37 cellular contexts compared by ENCODE assay signal in genomic region chr19:28061111-28061510, GRCh38.
"Had no signal": no experiment of that assay in that cellular context is flagged by ENCODE, and none has a peak within 500 bp of the region (broad histone marks: within the 10 kb centered on the region; RNA-seq: fewer than 3 reads in every experiment).

No MANE protein-coding gene starts in this region.

- H3K27ac ChIP-seq: adrenal gland, cardiac muscle cell, VCaP had no signal

- FAIRE-seq: astrocyte, bronchial epithelial cell, TTC549 had no signal

- H3K9me3 Mint-ChIP-seq: activated T-cell treated with anti-CD3 and anti-CD28 coated beads, Interleukin-2, amount 50 U/mL, for 4 hours had no signal

- H3K27ac Mint-ChIP-seq: activated B cell treated with CpG ODN at 0.5 μM for 24 hours; activated CD4-positive, alpha-beta memory T cell treated with anti-CD3 and anti-CD28 coated beads for 36 hours; activated CD4-positive, alpha-beta T cell treated with anti-CD3 and anti-CD28 coated beads, Interleukin-2, amount 10 ng/mL, durations not matched to agents 24 days and 14 days; activated CD8-positive, alpha-beta T cell treated with anti-CD3 and anti-CD28 coated beads for 36 hours; activated naive CD4-positive, alpha-beta T cell treated with anti-CD3 and anti-CD28 coated beads for 36 hours; activated naive CD4-positive, alpha-beta T cell treated with anti-CD3 and anti-CD28 coated beads, Interleukin-2, amount 50 U/mL, for 72 hours; activated naive CD8-positive, alpha-beta T cell treated with anti-CD3 and anti-CD28 coated beads for 36 hours; activated T-cell treated with anti-CD3 and anti-CD28 coated beads, Interleukin-2, amount 50 U/mL, for 72 hours; activated T-helper 1 cell treated with anti-CD3 and anti-CD28 coated beads, Interleukin-12 subunit alpha, Interleukin-12 subunit beta, Interleukin-2, Interleukin-4 antibody, amounts not matched to agents 30 ng/mL and 10 ng/mL and 1 ng/mL, durations not matched to agents 14 hours and 24 hours and 36 hours; activated T-helper 17 cell treated with anti-CD3 and anti-CD28 coated beads, Interleukin-2, amount 50 U/mL, for 72 hours; brain; T-helper 1 cell treated with Interleukin-12 subunit alpha and Interleukin-12 subunit beta and Interleukin-4 antibody, amounts not matched to agents 30 μg/mL and 1 μg/mL, for 36 hours; T-helper 2 cell treated with Interferon-gamma antibody and Interleukin-4, amounts not matched to agents 5 μg/mL and 100 μg/mL, for 36 hours had no signal

- H3K27me3 Mint-ChIP-seq: activated B cell treated with CpG ODN at 0.5 μM for 24 hours; activated CD4-positive, alpha-beta memory T cell treated with anti-CD3 and anti-CD28 coated beads for 36 hours; activated CD4-positive, alpha-beta T cell treated with anti-CD3 and anti-CD28 coated beads, Interleukin-2, amount 10 ng/mL, durations not matched to agents 24 days and 14 days; activated CD8-positive, alpha-beta T cell treated with anti-CD3 and anti-CD28 coated beads for 36 hours; activated naive CD8-positive, alpha-beta T cell treated with anti-CD3 and anti-CD28 coated beads for 36 hours; activated T-helper 17 cell treated with anti-CD3 and anti-CD28 coated beads, Interleukin-2, amount 50 U/mL, for 72 hours had no signal

- ATAC-seq: activated CD8-positive, alpha-beta T cell treated with anti-CD3 and anti-CD28 coated beads for 36 hours; activated naive CD4-positive, alpha-beta T cell treated with anti-CD3 and anti-CD28 coated beads, Interleukin-2, amount 50 U/mL, for 72 hours; activated T-cell treated with anti-CD3 and anti-CD28 coated beads, Interleukin-2, amount 50 U/mL, for 4 hours; activated T-cell treated with anti-CD3 and anti-CD28 coated beads, Interleukin-2, amount 50 U/mL, for 72 hours; activated T-helper 17 cell treated with anti-CD3 and anti-CD28 coated beads, Interleukin-2, amount 50 U/mL, for 72 hours had no signal

- H3K4me1 Mint-ChIP-seq: activated B cell treated with CpG ODN at 0.5 μM for 24 hours; activated CD4-positive, alpha-beta T cell treated with anti-CD3 and anti-CD28 coated beads, Interleukin-2, amount 10 ng/mL, durations not matched to agents 24 days and 14 days; activated naive CD8-positive, alpha-beta T cell treated with anti-CD3 and anti-CD28 coated beads for 36 hours; activated T-helper 17 cell treated with anti-CD3 and anti-CD28 coated beads, Interleukin-2, amount 50 U/mL, for 72 hours; brain had no signal

- H3K4me3 Mint-ChIP-seq: activated B cell treated with CpG ODN at 0.5 μM for 24 hours; activated CD4-positive, alpha-beta memory T cell treated with anti-CD3 and anti-CD28 coated beads for 36 hours; activated CD4-positive, alpha-beta T cell treated with anti-CD3 and anti-CD28 coated beads, Interleukin-2, amount 10 ng/mL, durations not matched to agents 24 days and 14 days; activated CD8-positive, alpha-beta T cell treated with anti-CD3 and anti-CD28 coated beads for 36 hours; activated naive CD4-positive, alpha-beta T cell treated with anti-CD3 and anti-CD28 coated beads for 36 hours; activated naive CD8-positive, alpha-beta T cell treated with anti-CD3 and anti-CD28 coated beads for 36 hours; activated T-cell treated with anti-CD3 and anti-CD28 coated beads, Interleukin-2, amount 50 U/mL, for 4 hours; activated T-cell treated with anti-CD3 and anti-CD28 coated beads, Interleukin-2, amount 50 U/mL, for 72 hours; activated T-helper 1 cell treated with anti-CD3 and anti-CD28 coated beads, Interleukin-12 subunit alpha, Interleukin-12 subunit beta, Interleukin-2, Interleukin-4 antibody, amounts not matched to agents 30 ng/mL and 10 ng/mL and 1 ng/mL, durations not matched to agents 14 hours and 24 hours and 36 hours; activated T-helper 17 cell treated with anti-CD3 and anti-CD28 coated beads, Interleukin-2, amount 50 U/mL, for 72 hours; brain; T-helper 1 cell treated with Interleukin-12 subunit alpha and Interleukin-12 subunit beta and Interleukin-4 antibody, amounts not matched to agents 30 μg/mL and 1 μg/mL, for 36 hours; T-helper 2 cell treated with Interferon-gamma antibody and Interleukin-4, amounts not matched to agents 5 μg/mL and 100 μg/mL, for 36 hours had no signal

- H3K4me1 ChIP-seq: adrenal gland had no signal

- H3K36me3 ChIP-seq: adrenal gland, cardiac muscle cell had no signal

- H3K9me3 ChIP-seq: adrenal gland had no signal

- H3K36me3 Mint-ChIP-seq: activated CD4-positive, alpha-beta memory T cell treated with anti-CD3 and anti-CD28 coated beads for 36 hours; activated naive CD4-positive, alpha-beta T cell treated with anti-CD3 and anti-CD28 coated beads, Interleukin-2, amount 50 U/mL, for 72 hours; activated naive CD8-positive, alpha-beta T cell treated with anti-CD3 and anti-CD28 coated beads for 36 hours; brain had no signal

- H3K4me3 ChIP-seq: adrenal gland, cardiac muscle cell had no signal

- H3K27me3 ChIP-seq: adrenal gland, cardiac muscle cell had no signal

- DNase-seq: activated B cell treated with CpG ODN at 0.5 μM for 24 hours; activated CD4-positive, alpha-beta memory T cell treated with anti-CD3 and anti-CD28 coated beads for 36 hours; activated CD4-positive, alpha-beta T cell treated with anti-CD3 and anti-CD28 coated beads for 4 hours; activated CD4-positive, alpha-beta T cell treated with anti-CD3 and anti-CD28 coated beads, Interleukin-2, amount 10 ng/mL, durations not matched to agents 24 days and 14 days; activated CD4-positive, alpha-beta T cell treated with anti-CD3 and anti-CD28 coated beads, Interleukin-2, amount 50 U/mL, for 1 hour; activated CD4-positive, alpha-beta T cell treated with anti-CD3 and anti-CD28 coated beads, Interleukin-2, amount 50 U/mL, for 4 hours; activated CD4-positive, CD25-positive, alpha-beta regulatory T cell treated with anti-CD3 and anti-CD28 coated beads, Interleukin-2, amount 50 U/mL, for 72 hours; activated CD8-positive, alpha-beta memory T cell treated with anti-CD3 and anti-CD28 coated beads, Interleukin-2, amount 50 U/mL, for 4 hours; activated CD8-positive, alpha-beta T cell treated with anti-CD3 and anti-CD28 coated beads for 36 hours; activated effector memory CD4-positive, alpha-beta T cell treated with anti-CD3 and anti-CD28 coated beads, Interleukin-2, amount 50 U/mL, for 16 hours; activated gamma-delta T cell treated with Interleukin-2 at 50 U/mL for 16 hours; activated naive CD4-positive, alpha-beta T cell; activated naive CD4-positive, alpha-beta T cell treated with anti-CD3 and anti-CD28 coated beads for 36 hours; activated naive CD4-positive, alpha-beta T cell treated with anti-CD3 and anti-CD28 coated beads, Interleukin-2, amount 50 U/mL, for 16 hours; activated naive CD8-positive, alpha-beta T cell treated with anti-CD3 and anti-CD28 coated beads for 36 hours; activated T-cell treated with anti-CD3 and anti-CD28 coated beads for 4 hours; activated T-cell treated with anti-CD3 and anti-CD28 coated beads, Interleukin-2, amount 50 U/mL, for 1 hour; activated T-cell treated with anti-CD3 and anti-CD28 coated beads, Interleukin-2, amount 50 U/mL, for 4 hours; activated T-cell treated with anti-CD3 and anti-CD28 coated beads, Interleukin-2, amount 50 U/mL, for 72 hours; amniotic stem cell; aorta; central memory CD4-positive, alpha-beta T cell; T-helper 1 cell; T-helper 2 cell; T-helper 9 cell had no signal
